8 cellular contexts compared by ENCODE assay signal in genomic region chr4:56410247-56410646, GRCh38. TPM values are rescaled to one million over a fixed set of nuclear protein-coding genes. Genes with fewer than 3 reads are reported as not detected.
DNase-seq lines count a peak whose midpoint lies in the region; ATAC-seq and TF ChIP-seq lines count a peak whose summit lies in the region.

No MANE protein-coding gene starts in this region.

- H3K27me3 Mint-ChIP-seq in WTC11 (ENCODE audit: low read depth) (no peaks in the 10 kb centered on the region), osteocyte (ENCODE audit: unreplicated experiment) (no peaks in the 10 kb centered on the region)

- H3K4me1 Mint-ChIP-seq in WTC11 (peaks cover 60% of the 10 kb centered on the region), osteocyte (ENCODE audit: unreplicated experiment) (peaks cover 23% of the 10 kb centered on the region)

- no peak for TF ChIP-seq CTCF in WTC11 (IDR thresholded peaks at IDR 0.05)
- no peak for TF ChIP-seq CTCF in osteocyte (IDR thresholded peaks at IDR 0.05)

- CTCF ChIA-PET in WTC11 (lab: Charles Lee), result interaction anchor here (0.6 to 2.1 kb wide), 4 partner anchors 10 to 25 kb away, joined by 4 to 10 read pairs (median 7); partner anchors contain the start of genes AASDH, PAICS and PPAT

- H3K36me3 Mint-ChIP-seq in WTC11 (peaks cover 26% of the 10 kb centered on the region), osteocyte (ENCODE audit: unreplicated experiment) (peaks cover 4% of the 10 kb centered on the region)

- ATAC-seq in GM19463 (IDR thresholded peaks at IDR 0.05; ENCODE audit: unreplicated experiment) (peak; percentile 58), WTC11 (peak; percentile 86), GM21619 (IDR thresholded peaks at IDR 0.05; ENCODE audit: unreplicated experiment) (no peak), HG02763 (IDR thresholded peaks at IDR 0.05; ENCODE audit: unreplicated experiment) (no peak)

- DNase-seq in NCI-H1694 (lab: John Stamatoyannopoulos, UW), result peak; percentile 4
- DNase-seq in WTC11 (ENCODE audit: low spot score), result no peak
- peak; percentile 96 for DNase-seq in foreskin melanocyte
- peak; percentile 86 for DNase-seq in osteocyte (ENCODE audit: extremely low spot score, unreplicated experiment)
- no peak for DNase-seq in NCI-H187 treated with DMSO at 0.1 percent for 48 hours (lab: John Stamatoyannopoulos, UW)

- no peaks in the 10 kb centered on the region for H3K9me3 Mint-ChIP-seq in WTC11
- no peaks in the 10 kb centered on the region for H3K9me3 Mint-ChIP-seq in osteocyte (ENCODE audit: unreplicated experiment)

- H3K4me3 Mint-ChIP-seq in WTC11 (peak overlapping the region; percentile 58), osteocyte (ENCODE audit: unreplicated experiment) (peak overlapping the region; percentile 79)

- H3K27ac Mint-ChIP-seq in WTC11 (peak overlapping the region; percentile 98), osteocyte (ENCODE audit: unreplicated experiment) (peak overlapping the region; percentile 99)

- POLR2A ChIA-PET in WTC11 (lab: Charles Lee), result interaction anchor here (0.6 to 3.1 kb wide), 6 partner anchors 13 to 56 kb away, joined by 3 to 23 read pairs (median 6); partner anchors contain the start of genes AASDH, PAICS and PPAT

TF ChIP-seq in WTC11, 78 proteins besides CTCF, POLR2A, EP300 and RAD21:
- TF ChIP-seq GTF2I (CRISPR knock-in tag; conservative IDR thresholded peaks at IDR 0.05), result no peak

RNA-seq across cellular contexts. Expression of gene AASDH, which starts 23.0 kb away (rescaled TPM):
- total RNA-seq in WTC11 (2021), result 12.6 to 15.6 TPM (median 14.6 TPM) in 3 replicates
- 8.6 and 10.3 TPM in 2 replicates for total RNA-seq in osteocyte

RNA-seq across cellular contexts. Expression of gene PPAT, which starts 25.2 kb away (rescaled TPM):
- total RNA-seq in WTC11 (2021), result 83.4 to 91.0 TPM (median 89.0 TPM) in 3 replicates
- 12.6 and 14.0 TPM in 2 replicates for total RNA-seq in osteocyte

RNA-seq across cellular contexts. Expression of gene PAICS, which starts 25.8 kb away (rescaled TPM):
- total RNA-seq in WTC11 (2021) (412 to 435 TPM (median 421 TPM) in 3 replicates), osteocyte (62.9 and 65.3 TPM in 2 replicates)

RNA-seq across cellular contexts. Expression of gene SRP72, which starts 57.2 kb away (rescaled TPM):
- total RNA-seq in WTC11 (2021), result 113 to 138 TPM (median 116 TPM) in 3 replicates
- 116 and 124 TPM in 2 replicates for total RNA-seq in osteocyte

Comparison
In these comparisons a context has a peak if more than half of its experiments do, and no peak if none do; other contexts are left out.
1. ATAC-seq: peak in GM19463 (single experiment) and WTC11 (single experiment); none in GM21619 (single experiment) and HG02763 (single experiment).
2. DNase-seq: peak in NCI-H1694 (single experiment), foreskin melanocyte (single experiment) and osteocyte (single experiment); none in WTC11 (single experiment) and NCI-H187 treated with DMSO at 0.1 percent for 48 hours (single experiment).